In genomic region chr7:93914581-93915066, GRCh38 we compare ENCODE assay signal across 1 cellular context.
TF ChIP-seq lines count a peak whose summit lies in the region.

No MANE protein-coding gene starts in this region.

TF ChIP-seq in IMR-90, 13 proteins besides CTCF, POLR2A, EP300 and RAD21 (continued from another document):
- TF ChIP-seq RCOR1 (IDR thresholded peaks at IDR 0.05; ENCODE audit: insufficient replicate concordance, low read length) = no peak
- no peak for TF ChIP-seq NFE2L2 (IDR thresholded peaks at IDR 0.05; ENCODE audit: low read depth, low read length)
- TF ChIP-seq MXI1 (IDR thresholded peaks at IDR 0.05; ENCODE audit: borderline replicate concordance, low read depth, low read length) = no peak
- TF ChIP-seq MAFK (IDR thresholded peaks at IDR 0.05; ENCODE audit: low read depth, low read length) = no peak
- TF ChIP-seq RFX5 (IDR thresholded peaks at IDR 0.05; ENCODE audit: low read depth, low read length) = no peak
- TF ChIP-seq, protein P1, sequence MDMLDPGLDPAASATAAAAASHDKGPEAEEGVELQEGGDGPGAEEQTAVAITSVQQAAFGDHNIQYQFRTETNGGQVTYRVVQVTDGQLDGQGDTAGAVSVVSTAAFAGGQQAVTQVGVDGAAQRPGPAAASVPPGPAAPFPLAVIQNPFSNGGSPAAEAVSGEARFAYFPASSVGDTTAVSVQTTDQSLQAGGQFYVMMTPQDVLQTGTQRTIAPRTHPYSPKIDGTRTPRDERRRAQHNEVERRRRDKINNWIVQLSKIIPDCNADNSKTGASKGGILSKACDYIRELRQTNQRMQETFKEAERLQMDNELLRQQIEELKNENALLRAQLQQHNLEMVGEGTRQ (IDR thresholded peaks at IDR 0.05; ENCODE audit: low read depth, low read length) = no peak
- no peak for TF ChIP-seq CHD1 (IDR thresholded peaks at IDR 0.05; ENCODE audit: low read depth, low read length)
- TF ChIP-seq FOS (IDR thresholded peaks at IDR 0.05; ENCODE audit: low read depth, low read length) = no peak
- no peak for TF ChIP-seq BHLHE40 (IDR thresholded peaks at IDR 0.05; ENCODE audit: low read depth, low read length)
- no peak for TF ChIP-seq CEBPB (IDR thresholded peaks at IDR 0.05; ENCODE audit: low read depth, low read length)
